1 cellular context compared by ENCODE assay signal in genomic region chr7:137875746-137876145, GRCh38.
TF ChIP-seq lines count a peak whose summit lies in the region.

No MANE protein-coding gene starts in this region.

TF ChIP-seq in K562, 482 proteins besides CTCF, POLR2A, EP300 and RAD21:
- no peak for TF ChIP-seq CUX1 (CRISPR knock-in tag; IDR thresholded peaks at IDR 0.05)
- no peak for TF ChIP-seq GATAD2B (IDR thresholded peaks at IDR 0.05; ENCODE audit: borderline replicate concordance)
- TF ChIP-seq, protein P1, sequence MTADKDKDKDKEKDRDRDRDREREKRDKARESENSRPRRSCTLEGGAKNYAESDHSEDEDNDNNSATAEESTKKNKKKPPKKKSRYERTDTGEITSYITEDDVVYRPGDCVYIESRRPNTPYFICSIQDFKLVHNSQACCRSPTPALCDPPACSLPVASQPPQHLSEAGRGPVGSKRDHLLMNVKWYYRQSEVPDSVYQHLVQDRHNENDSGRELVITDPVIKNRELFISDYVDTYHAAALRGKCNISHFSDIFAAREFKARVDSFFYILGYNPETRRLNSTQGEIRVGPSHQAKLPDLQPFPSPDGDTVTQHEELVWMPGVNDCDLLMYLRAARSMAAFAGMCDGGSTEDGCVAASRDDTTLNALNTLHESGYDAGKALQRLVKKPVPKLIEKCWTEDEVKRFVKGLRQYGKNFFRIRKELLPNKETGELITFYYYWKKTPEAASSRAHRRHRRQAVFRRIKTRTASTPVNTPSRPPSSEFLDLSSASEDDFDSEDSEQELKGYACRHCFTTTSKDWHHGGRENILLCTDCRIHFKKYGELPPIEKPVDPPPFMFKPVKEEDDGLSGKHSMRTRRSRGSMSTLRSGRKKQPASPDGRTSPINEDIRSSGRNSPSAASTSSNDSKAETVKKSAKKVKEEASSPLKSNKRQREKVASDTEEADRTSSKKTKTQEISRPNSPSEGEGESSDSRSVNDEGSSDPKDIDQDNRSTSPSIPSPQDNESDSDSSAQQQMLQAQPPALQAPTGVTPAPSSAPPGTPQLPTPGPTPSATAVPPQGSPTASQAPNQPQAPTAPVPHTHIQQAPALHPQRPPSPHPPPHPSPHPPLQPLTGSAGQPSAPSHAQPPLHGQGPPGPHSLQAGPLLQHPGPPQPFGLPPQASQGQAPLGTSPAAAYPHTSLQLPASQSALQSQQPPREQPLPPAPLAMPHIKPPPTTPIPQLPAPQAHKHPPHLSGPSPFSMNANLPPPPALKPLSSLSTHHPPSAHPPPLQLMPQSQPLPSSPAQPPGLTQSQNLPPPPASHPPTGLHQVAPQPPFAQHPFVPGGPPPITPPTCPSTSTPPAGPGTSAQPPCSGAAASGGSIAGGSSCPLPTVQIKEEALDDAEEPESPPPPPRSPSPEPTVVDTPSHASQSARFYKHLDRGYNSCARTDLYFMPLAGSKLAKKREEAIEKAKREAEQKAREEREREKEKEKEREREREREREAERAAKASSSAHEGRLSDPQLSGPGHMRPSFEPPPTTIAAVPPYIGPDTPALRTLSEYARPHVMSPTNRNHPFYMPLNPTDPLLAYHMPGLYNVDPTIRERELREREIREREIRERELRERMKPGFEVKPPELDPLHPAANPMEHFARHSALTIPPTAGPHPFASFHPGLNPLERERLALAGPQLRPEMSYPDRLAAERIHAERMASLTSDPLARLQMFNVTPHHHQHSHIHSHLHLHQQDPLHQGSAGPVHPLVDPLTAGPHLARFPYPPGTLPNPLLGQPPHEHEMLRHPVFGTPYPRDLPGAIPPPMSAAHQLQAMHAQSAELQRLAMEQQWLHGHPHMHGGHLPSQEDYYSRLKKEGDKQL (CRISPR knock-in tag; IDR thresholded peaks at IDR 0.05; ENCODE audit: borderline replicate concordance), result no peak
- no peak for TF ChIP-seq ATF1 (CRISPR knock-in tag; IDR thresholded peaks at IDR 0.05)
- TF ChIP-seq ATF1 (tag; IDR thresholded peaks at IDR 0.05), result no peak
- no peak for TF ChIP-seq TSHZ1 (CRISPR knock-in tag; IDR thresholded peaks at IDR 0.05)
- TF ChIP-seq RBM14 (IDR thresholded peaks at IDR 0.05; ENCODE audit: borderline replicate concordance, insufficient read depth, low read depth, low read length), result no peak
- no peak for TF ChIP-seq RBM39 (optimal IDR thresholded peaks at IDR 0.05; ENCODE audit: low read depth, low read length)
- TF ChIP-seq LARP7 (IDR thresholded peaks at IDR 0.05), result no peak
- TF ChIP-seq ZNF76 (CRISPR knock-in tag; IDR thresholded peaks at IDR 0.05; ENCODE audit: borderline replicate concordance), result no peak
- no peak for TF ChIP-seq MCM5 (IDR thresholded peaks at IDR 0.05; ENCODE audit: low read depth)
- TF ChIP-seq PPARD (CRISPR knock-in tag; IDR thresholded peaks at IDR 0.05), result no peak
- TF ChIP-seq CBX1 (IDR thresholded peaks at IDR 0.05; ENCODE audit: low read depth), result no peak
- TF ChIP-seq NELFE (IDR thresholded peaks at IDR 0.05; ENCODE audit: insufficient read depth, insufficient read length), result no peak
- TF ChIP-seq ZNF324 (CRISPR knock-in tag; IDR thresholded peaks at IDR 0.05), result no peak
- no peak for TF ChIP-seq SREBF2 (CRISPR knock-in tag; IDR thresholded peaks at IDR 0.05)
